2 cellular contexts compared by ENCODE assay signal in genomic region chr16:82628741-82629140, GRCh38.
TF ChIP-seq lines count a peak whose summit lies in the region.

No MANE protein-coding gene starts in this region.

TF ChIP-seq in IMR-90, 13 proteins besides CTCF, POLR2A, EP300 and RAD21:
- TF ChIP-seq MAZ (IDR thresholded peaks at IDR 0.05; ENCODE audit: borderline replicate concordance, low read depth, low read length), result no peak
- TF ChIP-seq RFX5 (IDR thresholded peaks at IDR 0.05; ENCODE audit: low read depth, low read length), result no peak
- no peak for TF ChIP-seq ELK1 (IDR thresholded peaks at IDR 0.05; ENCODE audit: borderline replicate concordance, low read depth, low read length)
- no peak for TF ChIP-seq NFE2L2 (IDR thresholded peaks at IDR 0.05; ENCODE audit: low read depth, low read length)
- TF ChIP-seq CEBPB (IDR thresholded peaks at IDR 0.05; ENCODE audit: low read depth, low read length), result no peak
- TF ChIP-seq BHLHE40 (IDR thresholded peaks at IDR 0.05; ENCODE audit: low read depth, low read length), result no peak
- no peak for TF ChIP-seq SMC3 (IDR thresholded peaks at IDR 0.05; ENCODE audit: low read depth, low read length)
- no peak for TF ChIP-seq FOS (IDR thresholded peaks at IDR 0.05; ENCODE audit: low read depth, low read length)
- no peak for TF ChIP-seq USF2 (IDR thresholded peaks at IDR 0.05; ENCODE audit: low read depth, low read length)
- TF ChIP-seq RCOR1 (IDR thresholded peaks at IDR 0.05; ENCODE audit: insufficient replicate concordance, low read length), result no peak
- TF ChIP-seq CHD1 (IDR thresholded peaks at IDR 0.05; ENCODE audit: low read depth, low read length), result no peak

TF ChIP-seq in HepG2, 621 proteins besides CTCF, POLR2A, EP300 and RAD21:
- TF ChIP-seq CREBL2 (CRISPR knock-in tag; IDR thresholded peaks at IDR 0.05; ENCODE audit: borderline replicate concordance) (no peak), ZNF589 (CRISPR knock-in tag; conservative IDR thresholded peaks at IDR 0.05) (no peak), RAD51 (IDR thresholded peaks at IDR 0.05; ENCODE audit: borderline replicate concordance) (peak; percentile 41; the same call in 1 of the 2 replicates), ZNF552 (CRISPR knock-in tag; IDR thresholded peaks at IDR 0.05; ENCODE audit: borderline replicate concordance) (no peak), GRHL1 (CRISPR knock-in tag; conservative IDR thresholded peaks at IDR 0.05) (no peak)
